In the genomic region with DNA sequence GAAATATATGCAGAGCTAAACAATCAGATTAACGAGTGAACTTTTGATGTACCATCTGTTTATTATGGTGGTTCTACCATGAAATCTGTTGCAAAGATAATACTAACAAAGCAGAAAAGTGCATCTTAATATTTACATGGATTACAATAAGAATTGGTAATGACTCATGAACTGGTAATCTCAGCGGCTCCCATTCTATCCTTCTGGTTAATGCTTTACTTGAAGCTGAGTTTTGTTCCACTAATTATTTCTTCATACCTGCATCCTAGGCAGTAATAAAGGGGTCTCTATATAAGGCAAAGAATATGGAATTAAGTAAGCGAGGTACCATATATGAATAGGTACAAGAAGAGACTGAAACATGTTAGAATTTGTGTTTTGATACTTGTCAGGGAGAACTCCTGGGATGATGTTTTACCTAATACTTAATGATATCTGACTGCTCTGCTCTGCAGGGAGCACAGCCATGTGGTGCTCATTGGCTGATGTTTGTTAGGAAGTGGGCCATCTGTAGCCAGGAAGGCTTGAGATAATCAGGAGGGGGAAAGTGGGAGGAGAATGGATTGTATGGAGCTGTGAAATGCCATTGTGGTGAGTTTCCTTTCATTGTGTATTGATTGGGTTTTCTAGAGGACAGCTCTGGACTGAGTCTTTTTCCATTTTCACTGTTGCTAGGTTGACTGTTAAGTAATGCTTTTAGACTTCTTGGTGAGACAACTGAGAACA, we compare ENCODE assay signal across 14 cellular contexts. TPM values are rescaled to one million over a fixed set of nuclear protein-coding genes. Genes with fewer than 3 reads are reported as not detected.
DNase-seq lines count a peak whose midpoint lies in the region; FAIRE-seq and TF ChIP-seq lines count a peak whose summit lies in the region.
"Had no signal": no experiment of that assay in that cellular context is flagged by ENCODE, and none has a peak within 500 bp of the region (broad histone marks: within the 10 kb centered on the region; RNA-seq: fewer than 3 reads in every experiment).

No MANE protein-coding gene starts in this region.

- FAIRE-seq in D721Med (lab: Jason Lieb, UNC): peak; percentile 16
- no peak for FAIRE-seq in frontal cortex (lab: Jason Lieb, UNC)
- FAIRE-seq: G401.6 had no signal

- H3K4me1 ChIP-seq in suprapubic skin: no peaks in the 10 kb centered on the region
- H3K4me1 ChIP-seq: thyroid gland had no signal

- H3K27me3 Mint-ChIP-seq in T-helper 2 cell treated with Interferon-gamma antibody and Interleukin-4, amounts not matched to agents 5 μg/mL and 100 μg/mL, for 36 hours (ENCODE audit: low read depth): no peaks in the 10 kb centered on the region

- H3K4me1 Mint-ChIP-seq in T-helper 2 cell treated with Interferon-gamma antibody and Interleukin-4, amounts not matched to agents 5 μg/mL and 100 μg/mL, for 36 hours (ENCODE audit: low read depth): no peaks in the 10 kb centered on the region

- H3K36me3 ChIP-seq in MG63: no peaks in the 10 kb centered on the region
- no peaks in the 10 kb centered on the region for H3K36me3 ChIP-seq in suprapubic skin
- H3K36me3 ChIP-seq: thyroid gland had no signal

- TF ChIP-seq EP300 in suprapubic skin (IDR thresholded peaks at IDR 0.05): no peak

- TF ChIP-seq POLR2A in suprapubic skin (IDR thresholded peaks at IDR 0.05): no peak

- DNase-seq in D721Med (ENCODE audit: insufficient read length, low spot score) (no peak), MG63 (peak; percentile 74), dermis blood vessel endothelial cell (peak; percentile 96), lung microvascular endothelial cell (ENCODE audit: low read depth in 2 of 2) (peak; percentile 88 to 90), frontal cortex (ENCODE audit: low spot score in 2 of 2) (no peak), suprapubic skin (ENCODE audit: low spot score in 2 of 2) (no peak), DMS153 treated with DMSO at 0.1 percent for 48 hours (lab: John Stamatoyannopoulos, UW; ENCODE audit: unreplicated experiment) (no peak)
- DNase-seq in T-helper 2 cell treated with Interferon-gamma antibody and Interleukin-4, amounts not matched to agents 5 μg/mL and 100 μg/mL, for 36 hours (ENCODE audit: low spot score): no peak
- DNase-seq: activated T-cell treated with anti-CD3 and anti-CD28 coated beads, Interleukin-2, amount 50 U/mL, for 1 hour; cortex of kidney; NCI-H1105; stimulated activated CD4-positive, alpha-beta T cell treated with anti-CD3 and anti-CD28 coated beads, Interleukin-2, amount 100 ng/mL, for 24 hours; thyroid gland had no signal

- H3K36me3 Mint-ChIP-seq in T-helper 2 cell treated with Interferon-gamma antibody and Interleukin-4, amounts not matched to agents 5 μg/mL and 100 μg/mL, for 36 hours (ENCODE audit: low read depth): no peaks in the 10 kb centered on the region

- H3K27ac ChIP-seq in suprapubic skin: no peak overlapping the region
- H3K27ac ChIP-seq: thyroid gland had no signal

- 98% methylated on average over 3 of the region's 3 CpGs for WGBS in suprapubic skin

- no peak overlapping the region for H3K27ac Mint-ChIP-seq in T-helper 2 cell treated with Interferon-gamma antibody and Interleukin-4, amounts not matched to agents 5 μg/mL and 100 μg/mL, for 36 hours

- no peaks in the 10 kb centered on the region for H3K9me3 Mint-ChIP-seq in T-helper 2 cell treated with Interferon-gamma antibody and Interleukin-4, amounts not matched to agents 5 μg/mL and 100 μg/mL, for 36 hours

- H3K27me3 ChIP-seq in MG63 (no peaks in the 10 kb centered on the region), suprapubic skin (no peaks in the 10 kb centered on the region)
- H3K27me3 ChIP-seq: thyroid gland had no signal

- TF ChIP-seq CTCF in D721Med (IDR thresholded peaks at IDR 0.05; ENCODE audit: insufficient read depth, missing control alignments) (no peak), suprapubic skin (IDR thresholded peaks at IDR 0.05) (no peak)

- H3K4me3 ChIP-seq in MG63 (no peak overlapping the region), suprapubic skin (no peak overlapping the region)
- H3K4me3 ChIP-seq: thyroid gland had no signal

- H3K9me3 ChIP-seq in MG63 (no peaks in the 10 kb centered on the region), suprapubic skin (no peaks in the 10 kb centered on the region)
- H3K9me3 ChIP-seq: thyroid gland had no signal

- no peak overlapping the region for H3K4me3 Mint-ChIP-seq in T-helper 2 cell treated with Interferon-gamma antibody and Interleukin-4, amounts not matched to agents 5 μg/mL and 100 μg/mL, for 36 hours

RNA-seq across cellular contexts. Expression of gene MAP2K6, which starts 52.6 kb away (rescaled TPM):
- 0.96 and 1.9 TPM in 2 replicates for total RNA-seq in MG63 (2014; rRNA removed; shearing (Covaris generic); ENCODE audit: low replicate concordance)
- total RNA-seq in dermis blood vessel endothelial cell: 4.9 and 14.2 TPM in 2 replicates
- total RNA-seq in lung microvascular endothelial cell: 2.8 and 6.3 TPM in 2 replicates
- total RNA-seq in frontal cortex: 30.6 TPM
- total RNA-seq in suprapubic skin: 1 to 10 TPM; 2.4 to 6.3 (median 3.9) TPM

Comparison
In these comparisons a context has a peak if more than half of its experiments do, and no peak if none do; other contexts are left out.
1. DNase-seq: peak in MG63 (single experiment), dermis blood vessel endothelial cell (single experiment) and lung microvascular endothelial cell (2 of 2); none in D721Med (single experiment), frontal cortex (0 of 2), suprapubic skin (0 of 2), T-helper 2 cell treated with Interferon-gamma antibody and Interleukin-4, amounts not matched to agents 5 μg/mL and 100 μg/mL, for 36 hours (single experiment) and DMS153 treated with DMSO at 0.1 percent for 48 hours (single experiment).